Comparison of ENCODE assay signal across 7 cellular contexts in the genomic region with DNA sequence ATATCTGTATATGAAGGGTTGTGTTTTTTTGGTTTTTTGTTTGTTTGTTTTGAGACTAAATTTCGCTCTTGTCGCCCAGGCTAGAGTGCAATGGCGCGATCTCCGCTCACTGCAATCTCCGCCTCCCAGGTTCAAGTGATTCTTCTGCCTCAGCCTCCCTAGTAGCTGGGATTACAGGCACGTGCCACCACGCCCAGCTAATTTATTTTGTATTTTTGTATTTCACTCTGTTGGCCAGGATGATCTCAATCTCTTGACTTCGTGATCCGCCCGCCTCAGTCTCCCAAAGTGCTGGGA. TPM values are rescaled to one million over a fixed set of nuclear protein-coding genes. Genes with fewer than 3 reads are reported as not detected.
DNase-seq lines count a peak whose midpoint lies in the region; TF ChIP-seq lines count a peak whose summit lies in the region.
"Not testable (repeated sequence)": the region's sequence is repeated elsewhere in the genome, so short reads cannot be mapped to it uniquely, and the experiment has no call there.

No MANE protein-coding gene starts in this region.

- not testable (repeated sequence) for DNase-seq in GM12864 (ENCODE audit: low read depth); activated CD4-positive, alpha-beta T cell treated with anti-CD3 and anti-CD28 coated beads, Interleukin-2, amount 10 ng/mL, durations not matched to agents 7 days and 5 days; astrocyte of the cerebellum (ENCODE audit: low read depth); esophagus muscularis mucosa (ENCODE audit: extremely low spot score); mesothelial cell of epicardium (ENCODE audit: low spot score in 2 of 2, unreplicated experiment in 2 of 2); sigmoid colon

- intact Hi-C loops in esophagus muscularis mucosa (cut with DNase I), result loop anchor here (5.0 kb wide), 2 partner anchors 34 to 46 kb away; a partner anchor contains a TSS
- intact Hi-C loops in sigmoid colon (cut with DNase I), result loop anchor here (5.0 kb wide), 2 partner anchors 361 to 629 kb away; a partner anchor contains a TSS

- not testable (repeated sequence) for TF ChIP-seq CTCF in GM12864 (IDR thresholded peaks at IDR 0.05; ENCODE audit: low read depth, low read length, missing control alignments); OCI-LY1 (IDR thresholded peaks at IDR 0.05; ENCODE audit: low read length); astrocyte of the cerebellum (IDR thresholded peaks at IDR 0.05; ENCODE audit: low read depth, low read length, missing control alignments); esophagus muscularis mucosa (IDR thresholded peaks at IDR 0.05); mesothelial cell of epicardium (IDR thresholded peaks at IDR 0.05; ENCODE audit: unreplicated experiment); sigmoid colon (IDR thresholded peaks at IDR 0.05)

- 98% methylated on average over 11 of the region's 11 CpGs for WGBS in esophagus muscularis mucosa
- WGBS in sigmoid colon, 2 donors, result 84 to 94% methylated on average over 11 of the region's 11 CpGs

- peak overlapping the region; percentile 81 for H3K27ac ChIP-seq in OCI-LY1 (ENCODE audit: low read depth, low read length, poor library complexity, severe bottlenecking)
- H3K27ac ChIP-seq in esophagus muscularis mucosa (replicated peaks in 1 of 4), result peak overlapping the region; percentile 84 to 96 (median 92)
- H3K27ac ChIP-seq in sigmoid colon, result peak overlapping the region; percentile 92 to 97 (median 93)

- not testable (repeated sequence) for H3K9me3 Mint-ChIP-seq in activated CD4-positive, alpha-beta T cell treated with anti-CD3 and anti-CD28 coated beads, Interleukin-2, amount 10 ng/mL, durations not matched to agents 7 days and 5 days; mesothelial cell of epicardium

- not testable (repeated sequence) for H4K20me1 ChIP-seq in OCI-LY1 (ENCODE audit: insufficient read depth, low read length)

- CTCF ChIA-PET in activated CD4-positive, alpha-beta T cell treated with anti-CD3 and anti-CD28 coated beads, Interleukin-2, amount 10 ng/mL, durations not matched to agents 7 days and 5 days (lab: Charles Lee), result interaction anchor here (0.6 to 2.4 kb wide), 5 partner anchors 15 to 841 kb away, joined by 3 to 17 read pairs (median 3); a partner anchor contains a TSS

- in situ Hi-C loops in astrocyte of the cerebellum (cut with HindIII; ENCODE audit: low sequenced_read_pairs), result not testable (repeated sequence)

- H3K36me3 Mint-ChIP-seq in activated CD4-positive, alpha-beta T cell treated with anti-CD3 and anti-CD28 coated beads, Interleukin-2, amount 10 ng/mL, durations not matched to agents 7 days and 5 days (ENCODE audit: low read depth), result peaks cover 27% of the 10 kb centered on the region
- not testable (repeated sequence) for H3K36me3 Mint-ChIP-seq in mesothelial cell of epicardium

- peaks cover 17% of the 10 kb centered on the region for H3K36me3 ChIP-seq in OCI-LY1 (ENCODE audit: insufficient read depth, low read length)
- H3K36me3 ChIP-seq in esophagus muscularis mucosa, sigmoid colon: not testable (repeated sequence)

- TF ChIP-seq POLR2A in esophagus muscularis mucosa (IDR thresholded peaks at IDR 0.05; ENCODE audit: low read depth); sigmoid colon (IDR thresholded peaks at IDR 0.05): not testable (repeated sequence)

- H3F3A ChIP-seq in OCI-LY1 (ENCODE audit: insufficient read depth, low read length), result not testable (repeated sequence)

- not testable (repeated sequence) for TF ChIP-seq EP300 in esophagus muscularis mucosa (IDR thresholded peaks at IDR 0.05); sigmoid colon (IDR thresholded peaks at IDR 0.05)

- POLR2A ChIA-PET in activated CD4-positive, alpha-beta T cell treated with anti-CD3 and anti-CD28 coated beads, Interleukin-2, amount 10 ng/mL, durations not matched to agents 7 days and 5 days (lab: Charles Lee), result interaction anchor here (2.5 kb wide), 1 partner anchor 45 kb away, joined by 9 read pairs; a partner anchor contains a TSS

- H3K4me2 ChIP-seq in OCI-LY1 (ENCODE audit: low read length), result peak overlapping the region; percentile 74

- H2AFZ ChIP-seq in OCI-LY1 (ENCODE audit: low read length), result not testable (repeated sequence)

- peak overlapping the region; percentile 100 for H3K27ac Mint-ChIP-seq in activated CD4-positive, alpha-beta T cell treated with anti-CD3 and anti-CD28 coated beads, Interleukin-2, amount 10 ng/mL, durations not matched to agents 7 days and 5 days
- peak overlapping the region; percentile 99 for H3K27ac Mint-ChIP-seq in mesothelial cell of epicardium

- H3K9ac ChIP-seq in OCI-LY1 (ENCODE audit: low read length), result peak overlapping the region; percentile 77

- not testable (repeated sequence) for H3K27me3 ChIP-seq in OCI-LY1 (ENCODE audit: insufficient read depth, low read length); esophagus muscularis mucosa; sigmoid colon

- H3K9me2 ChIP-seq in OCI-LY1 (ENCODE audit: low read depth, low read length), result not testable (repeated sequence)

- peak overlapping the region; percentile 98 for H3K4me3 Mint-ChIP-seq in activated CD4-positive, alpha-beta T cell treated with anti-CD3 and anti-CD28 coated beads, Interleukin-2, amount 10 ng/mL, durations not matched to agents 7 days and 5 days
- H3K4me3 Mint-ChIP-seq in mesothelial cell of epicardium, result peak overlapping the region; percentile 93

- peaks cover 31% of the 10 kb centered on the region for H3K79me2 ChIP-seq in OCI-LY1 (ENCODE audit: insufficient read depth, low read length)

- H3K4me3 ChIP-seq in GM12864 (ENCODE audit: low read depth, low read length) (peak overlapping the region; percentile 86; the same call in 1 of the 2 replicates), OCI-LY1 (ENCODE audit: low read depth, low read length, poor library complexity, severe bottlenecking) (peak overlapping the region; percentile 96), astrocyte of the cerebellum (ENCODE audit: low read depth, low read length) (peak overlapping the region; percentile 86), esophagus muscularis mucosa (peak overlapping the region; percentile 66 to 87 (median 84)), sigmoid colon (peak overlapping the region in 3 of 4 donors; percentile 87 to 94 (median 92))

- not testable (repeated sequence) for H3K9me3 ChIP-seq in OCI-LY1 (ENCODE audit: low read length); esophagus muscularis mucosa; sigmoid colon

- H3K4me1 Mint-ChIP-seq in activated CD4-positive, alpha-beta T cell treated with anti-CD3 and anti-CD28 coated beads, Interleukin-2, amount 10 ng/mL, durations not matched to agents 7 days and 5 days, result peaks cover 40% of the 10 kb centered on the region
- H3K4me1 Mint-ChIP-seq in mesothelial cell of epicardium, result peaks cover 37% of the 10 kb centered on the region

- H3K4me1 ChIP-seq in OCI-LY1 (ENCODE audit: insufficient read depth, low read length, severe bottlenecking) (peaks cover 33% of the 10 kb centered on the region), esophagus muscularis mucosa (peaks cover 28 to 39% (median 38%) of the 10 kb centered on the region in 4 donors), sigmoid colon (peaks cover 0 to 39% (median 33%) of the 10 kb centered on the region in 4 donors)

- not testable (repeated sequence) for H3K27me3 Mint-ChIP-seq in activated CD4-positive, alpha-beta T cell treated with anti-CD3 and anti-CD28 coated beads, Interleukin-2, amount 10 ng/mL, durations not matched to agents 7 days and 5 days; mesothelial cell of epicardium (ENCODE audit: low read depth)

RNA-seq across cellular contexts. Expression of a gene that starts 1.4 kb away (rescaled TPM):
- 10 to 100 TPM; 52.7 to 52.8 TPM for total RNA-seq in activated CD4-positive, alpha-beta T cell treated with anti-CD3 and anti-CD28 coated beads, Interleukin-2, amount 10 ng/mL, durations not matched to agents 7 days and 5 days
- total RNA-seq in esophagus muscularis mucosa (10 to 100 TPM; 21.4 to 40.3 (median 24.5) TPM), mesothelial cell of epicardium (88.0 to 94.2 TPM (median 90.9 TPM) in 3 replicates), sigmoid colon (10 to 100 TPM; 44.6 to 70.6 (median 49.9) TPM)
- 10 to 100 TPM in 1 of 3 donors, 1 to 10 TPM in 2; 4.9 to 17.6 (median 5.4) TPM for polyA plus RNA-seq in sigmoid colon

RNA-seq across cellular contexts. Expression of a gene that starts 45.2 kb away (rescaled TPM):
- total RNA-seq in activated CD4-positive, alpha-beta T cell treated with anti-CD3 and anti-CD28 coated beads, Interleukin-2, amount 10 ng/mL, durations not matched to agents 7 days and 5 days, result 10 to 100 TPM; 16.1 to 21.1 TPM
- total RNA-seq in esophagus muscularis mucosa, result 1 to 10 TPM; 8.1 to 9.4 (median 8.5) TPM
- total RNA-seq in mesothelial cell of epicardium, result 7.2 to 8.9 TPM (median 8.6 TPM) in 3 replicates
- total RNA-seq in sigmoid colon, result 10 to 100 TPM in 1 of 4 donors, 1 to 10 TPM in 3; 4.9 to 12.0 (median 9.3) TPM
- 1 to 10 TPM; 3.7 to 5.1 (median 4.2) TPM for polyA plus RNA-seq in sigmoid colon
